Comparison of ENCODE assay signal across 19 cellular contexts in genomic region chr4:104795264-104795934, GRCh38.
A peak's percentile ranks its signal among the peaks of the same experiment; 100 is the strongest.
DNase-seq lines count a peak whose midpoint lies in the region; ATAC-seq and TF ChIP-seq lines count a peak whose summit lies in the region.
"Had no signal": no experiment of that assay in that cellular context is flagged by ENCODE, and none has a peak within 500 bp of the region (broad histone marks: within the 10 kb centered on the region; RNA-seq: fewer than 3 reads in every experiment).

No MANE protein-coding gene starts in this region.

- TF ChIP-seq CTCF in GM12865 (IDR thresholded peaks at IDR 0.05; ENCODE audit: insufficient read depth, low read depth, low read length, missing control alignments) = no peak
- no peak for TF ChIP-seq CTCF in nephron progenitor cell (IDR thresholded peaks at IDR 0.05)

- H3K4me3 Mint-ChIP-seq in nephron progenitor cell = no peak overlapping the region
- H3K4me3 Mint-ChIP-seq: T-helper 1 cell treated with Interleukin-12 subunit alpha and Interleukin-12 subunit beta and Interleukin-4 antibody, amounts not matched to agents 30 μg/mL and 1 μg/mL, for 36 hours had no signal

- H3K27me3 Mint-ChIP-seq in nephron progenitor cell (ENCODE audit: low read depth, poor library complexity) = peaks cover 10% of the 10 kb centered on the region

- no peaks in the 10 kb centered on the region for H3K9me3 Mint-ChIP-seq in nephron progenitor cell
- H3K9me3 Mint-ChIP-seq: T-helper 1 cell treated with Interleukin-12 subunit alpha and Interleukin-12 subunit beta and Interleukin-4 antibody, amounts not matched to agents 30 μg/mL and 1 μg/mL, for 36 hours had no signal

- no peaks in the 10 kb centered on the region for H3K36me3 Mint-ChIP-seq in nephron progenitor cell (ENCODE audit: low read depth)

- DNase-seq in GM12865 (ENCODE audit: low read depth) = peak; percentile 35
- peak; percentile 32 for DNase-seq in NCI-H1092 (lab: John Stamatoyannopoulos, UW)
- no peak for DNase-seq in left ventricle myocardium superior
- no peak for DNase-seq in nephron progenitor cell
- DNase-seq: activated CD4-positive, alpha-beta T cell treated with anti-CD3 and anti-CD28 coated beads, Interleukin-2, amount 50 U/mL, for 48 hours; activated naive CD4-positive, alpha-beta T cell; activated T-cell treated with anti-CD3 and anti-CD28 coated beads for 4 hours; GF-D8; Kasumi-1; mammary epithelial cell; NCI-H187 treated with DMSO at 0.1 percent for 48 hours; OCI-M1; SJCRH30; stimulated activated CD4-positive, alpha-beta T cell treated with anti-CD3 and anti-CD28 coated beads, Interleukin-2, amount 100 ng/mL, for 48 hours; uterus had no signal

- no peak for TF ChIP-seq POLR2A in GM18505 (IDR thresholded peaks at IDR 0.05; ENCODE audit: borderline replicate concordance, extremely low read depth, insufficient read depth, insufficient read length)

- ATAC-seq in GM21529 (IDR thresholded peaks at IDR 0.05; ENCODE audit: unreplicated experiment) (peak; percentile 38), left ventricle myocardium superior (peak; percentile 100), GM18498 (IDR thresholded peaks at IDR 0.05; ENCODE audit: unreplicated experiment) (no peak), GM18505 (IDR thresholded peaks at IDR 0.05; ENCODE audit: unreplicated experiment) (no peak)

- H3K4me3 ChIP-seq in GM12865 (ENCODE audit: low read depth, low read length) = no peak overlapping the region
- H3K4me3 ChIP-seq: SJCRH30, uterus had no signal

- H3K4me1 Mint-ChIP-seq in nephron progenitor cell = no peaks in the 10 kb centered on the region

- no peak overlapping the region for H3K27ac Mint-ChIP-seq in nephron progenitor cell
- H3K27ac Mint-ChIP-seq: T-helper 1 cell treated with Interleukin-12 subunit alpha and Interleukin-12 subunit beta and Interleukin-4 antibody, amounts not matched to agents 30 μg/mL and 1 μg/mL, for 36 hours had no signal

- intact Hi-C loops in left ventricle myocardium superior (cut with micrococcal nuclease) = no loop called here

Comparison
In these comparisons a context has a peak if more than half of its experiments do, and no peak if none do; other contexts are left out.
1. DNase-seq: peak in GM12865 (single experiment) and NCI-H1092 (single experiment); none in left ventricle myocardium superior (single experiment) and nephron progenitor cell (single experiment).
2. ATAC-seq: peak in GM21529 (single experiment) and left ventricle myocardium superior (single experiment); none in GM18498 (single experiment) and GM18505 (single experiment).